In the genomic region with DNA sequence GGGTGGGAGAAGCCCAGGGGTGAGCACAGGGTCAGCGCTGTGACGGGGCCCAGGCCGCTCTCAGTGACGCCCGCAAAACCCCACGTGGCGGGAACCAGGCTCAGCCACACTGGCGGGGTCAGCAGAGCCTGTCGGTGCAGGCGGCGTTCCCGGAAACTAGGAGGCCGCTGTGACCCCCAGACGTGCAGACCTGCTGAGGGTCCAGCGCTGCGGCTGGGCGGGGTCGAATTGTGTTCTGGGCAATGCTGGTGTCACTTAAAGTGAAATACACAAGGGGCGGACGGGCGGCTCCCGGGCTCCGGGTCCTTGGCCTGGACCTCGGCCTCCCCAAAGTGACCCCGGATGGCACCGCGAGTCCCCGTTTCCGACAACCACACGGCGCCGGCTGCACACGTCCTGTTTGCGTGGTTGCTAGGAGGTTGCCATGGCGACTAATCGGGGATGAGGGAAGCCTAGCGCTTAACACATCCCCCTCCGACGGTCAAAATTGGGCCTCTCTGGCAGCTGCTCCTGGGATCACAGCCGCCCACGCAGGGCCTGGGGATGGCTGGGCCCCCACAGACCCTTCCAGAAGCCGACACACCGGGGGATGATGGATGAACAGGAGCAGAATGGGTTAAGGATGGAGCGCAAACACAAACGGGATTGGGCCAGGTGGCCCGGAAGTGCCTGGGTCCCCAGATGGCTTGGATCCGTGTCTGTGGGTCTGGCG, we compare ENCODE assay signal across 8 cellular contexts.
A peak's percentile ranks its signal among the peaks of the same experiment; 100 is the strongest.
DNase-seq lines count a peak whose midpoint lies in the region; ATAC-seq lines count a peak whose summit lies in the region.

No MANE protein-coding gene starts in this region.

- no peaks in the 10 kb centered on the region for H3K4me1 Mint-ChIP-seq in activated T-cell treated with anti-CD3 and anti-CD28 coated beads, Interleukin-2, amount 50 U/mL, for 72 hours (ENCODE audit: low read depth)

- DNase-seq in ELR (ENCODE audit: low read depth) (peak; percentile 53), NOMO-1 treated with DMSO at 0.1 percent for 48 hours (lab: John Stamatoyannopoulos, UW; ENCODE audit: unreplicated experiment) (peak; percentile 44), glomerular visceral epithelial cell (ENCODE audit: extremely low spot score) (peak; percentile 34), retina (peak; percentile 96), GM19240 (ENCODE audit: insufficient read length, low spot score) (no peak)
- peak; percentile 82 to 83 for DNase-seq in activated T-cell treated with anti-CD3 and anti-CD28 coated beads, Interleukin-2, amount 50 U/mL, for 72 hours

- no peaks in the 10 kb centered on the region for H3K27me3 Mint-ChIP-seq in activated T-cell treated with anti-CD3 and anti-CD28 coated beads, Interleukin-2, amount 50 U/mL, for 72 hours (ENCODE audit: low read depth)

- no peak overlapping the region for H3K4me3 Mint-ChIP-seq in activated T-cell treated with anti-CD3 and anti-CD28 coated beads, Interleukin-2, amount 50 U/mL, for 72 hours

- peak; percentile 84 for ATAC-seq in activated T-cell treated with anti-CD3 and anti-CD28 coated beads, Interleukin-2, amount 50 U/mL, for 72 hours (replicated peaks in 1 of 2)
- ATAC-seq in HG02571 (IDR thresholded peaks at IDR 0.05; ENCODE audit: unreplicated experiment) (no peak), HG03520 (IDR thresholded peaks at IDR 0.05; ENCODE audit: unreplicated experiment) (no peak)

- H3K9me3 Mint-ChIP-seq in activated T-cell treated with anti-CD3 and anti-CD28 coated beads, Interleukin-2, amount 50 U/mL, for 72 hours, result no peaks in the 10 kb centered on the region

- no peak overlapping the region for H3K27ac Mint-ChIP-seq in activated T-cell treated with anti-CD3 and anti-CD28 coated beads, Interleukin-2, amount 50 U/mL, for 72 hours

- no peaks in the 10 kb centered on the region for H3K36me3 Mint-ChIP-seq in activated T-cell treated with anti-CD3 and anti-CD28 coated beads, Interleukin-2, amount 50 U/mL, for 72 hours (ENCODE audit: insufficient read depth in 2 of 2)

Comparison
In these comparisons a context has a peak if more than half of its experiments do, and no peak if none do; other contexts are left out.
1. ATAC-seq: peak in activated T-cell treated with anti-CD3 and anti-CD28 coated beads, Interleukin-2, amount 50 U/mL, for 72 hours (2 of 2); none in HG02571 (single experiment) and HG03520 (single experiment).